8 cellular contexts compared by ENCODE assay signal in genomic region chr17:42566215-42566872, GRCh38. TPM values are rescaled to one million over a fixed set of nuclear protein-coding genes. Genes with fewer than 3 reads are reported as not detected.
A peak's percentile ranks its signal among the peaks of the same experiment; 100 is the strongest.
DNase-seq lines count a peak whose midpoint lies in the region; ATAC-seq, FAIRE-seq and TF ChIP-seq lines count a peak whose summit lies in the region.

No MANE protein-coding gene starts in this region.

- no peaks in the 10 kb centered on the region for H3K27me3 ChIP-seq in right atrium auricular region
- H3K27me3 ChIP-seq in skeletal muscle tissue (ENCODE audit: control insufficient read depth in 3 of 3, insufficient read depth in 3 of 3, low read length in 3 of 3) = no peaks in the 10 kb centered on the region

- H3K4me3 ChIP-seq in right atrium auricular region (peak overlapping the region; percentile 91 to 95), skeletal muscle tissue (ENCODE audit: low read length in 3 of 3) (peak overlapping the region; percentile 77 to 91 (median 91))

- TF ChIP-seq POLR2A in H54 (IDR thresholded peaks at IDR 0.05; ENCODE audit: low read depth, low read length) = no peak

- DNase-seq in right atrium auricular region (ENCODE audit: low spot score) (no peak), H54 (ENCODE audit: insufficient read length, low spot score) (no peak), NCI-H1105 (lab: John Stamatoyannopoulos, UW) (no peak), RPMI8226 (no peak)

- no peaks in the 10 kb centered on the region for H3K9me3 ChIP-seq in right atrium auricular region
- no peaks in the 10 kb centered on the region for H3K9me3 ChIP-seq in skeletal muscle tissue (ENCODE audit: control insufficient read depth in 3 of 3, low read length in 3 of 3)

- TF ChIP-seq CTCF in VCaP (conservative IDR thresholded peaks at IDR 0.05) (no peak), right atrium auricular region (IDR thresholded peaks at IDR 0.05) (no peak)

- H3K27ac ChIP-seq in VCaP = peak overlapping the region; percentile 82
- H3K27ac ChIP-seq in right atrium auricular region = peak overlapping the region; percentile 96 to 98
- peak overlapping the region; percentile 81 for H3K27ac ChIP-seq in skeletal muscle tissue (ENCODE audit: low read depth, low read length)

- H3K36me3 ChIP-seq in right atrium auricular region (peaks cover 49% of the 10 kb centered on the region), skeletal muscle tissue (ENCODE audit: control insufficient read depth in 3 of 3, insufficient read depth in 3 of 3, low read length in 3 of 3) (peaks cover 45 to 51% (median 49%) of the 10 kb centered on the region in 3 donors)

- H3K4me1 ChIP-seq in right atrium auricular region (peaks cover 0 to 59% of the 10 kb centered on the region in 2 donors), skeletal muscle tissue (ENCODE audit: control insufficient read depth in 3 of 3, insufficient read depth in 3 of 3, low read length in 3 of 3) (peaks cover 44 to 58% (median 54%) of the 10 kb centered on the region in 3 donors)

- FAIRE-seq in H54 (lab: Jason Lieb, UNC) = no peak

- ATAC-seq in GM21717 (IDR thresholded peaks at IDR 0.05; ENCODE audit: unreplicated experiment) (peak; percentile 2), HG02571 (IDR thresholded peaks at IDR 0.05; ENCODE audit: unreplicated experiment) (no peak)

- peak overlapping the region; percentile 78 to 95 (median 81) for H3K9ac ChIP-seq in skeletal muscle tissue (ENCODE audit: low read depth in 1 of 3, low read length in 3 of 3)

RNA-seq across cellular contexts. Expression of gene MLX, which starts 0.6 kb away (rescaled TPM):
- 10 to 100 TPM; 40.1 to 63.6 TPM for total RNA-seq in right atrium auricular region
- 21.9 TPM for total RNA-seq in skeletal muscle tissue

RNA-seq across cellular contexts. Expression of gene COASY, which starts 4.4 kb away (rescaled TPM):
- total RNA-seq in right atrium auricular region (10 to 100 TPM; 18.1 to 19.0 TPM), skeletal muscle tissue (6.3 TPM)

RNA-seq across cellular contexts. Expression of gene PSMC3IP, which starts 11.2 kb away (rescaled TPM):
- total RNA-seq in right atrium auricular region (1 to 10 TPM; 1.2 to 1.6 TPM), skeletal muscle tissue (2.1 TPM)

RNA-seq across cellular contexts. Expression of gene HSD17B1, which starts 13.6 kb away (rescaled TPM):
- under 1 TPM; 0.39 to 0.78 TPM for total RNA-seq in right atrium auricular region
- 1.6 TPM for total RNA-seq in skeletal muscle tissue

RNA-seq across cellular contexts. Expression of gene NAGLU, which starts 30.3 kb away (rescaled TPM):
- total RNA-seq in right atrium auricular region (10 to 100 TPM; 19.6 to 22.1 TPM), skeletal muscle tissue (14.1 TPM)
